In genomic region chr7:128309921-128310320, GRCh38 we compare ENCODE assay signal across 24 cellular contexts. TPM values are rescaled to one million over a fixed set of nuclear protein-coding genes. Genes with fewer than 3 reads are reported as not detected.
"Had no signal": no experiment of that assay in that cellular context is flagged by ENCODE, and none has a peak within 500 bp of the region (broad histone marks: within the 10 kb centered on the region; RNA-seq: fewer than 3 reads in every experiment).

No MANE protein-coding gene starts in this region.

- H3K27ac ChIP-seq: SK-N-MC, VCaP had no signal

- H3K27me3 Mint-ChIP-seq: activated CD8-positive, alpha-beta memory T cell treated with anti-CD3 and anti-CD28 coated beads, Interleukin-2, amount 10 ng/mL, durations not matched to agents 7 days and 5 days; activated T-cell treated with anti-CD3 and anti-CD28 coated beads, Interleukin-2, amount 50 U/mL, for 24 hours had no signal

- H3K4me3 ChIP-seq: SK-N-MC had no signal

- DNase-seq: activated CD4-positive, CD25-positive, alpha-beta regulatory T cell; activated CD8-positive, alpha-beta memory T cell treated with anti-CD3 and anti-CD28 coated beads, Interleukin-2, amount 10 ng/mL, durations not matched to agents 7 days and 5 days; activated effector memory CD4-positive, alpha-beta T cell treated with anti-CD3 and anti-CD28 coated beads, Interleukin-2, amount 50 U/mL, for 16 hours; activated naive CD4-positive, alpha-beta T cell treated with Interleukin-2 at 50 U/mL for 16 hours; activated T-cell treated with anti-CD3 and anti-CD28 coated beads, Interleukin-2, amount 50 U/mL, for 24 hours; anterior cingulate cortex; cerebellar nuclear complex; Kasumi-1; NCI-H146; NCI-H187 treated with DMSO at 0.1 percent for 48 hours; NCI-H2081 treated with DMSO at 0.1 percent for 48 hours; NCI-H2171; NCI-H345; NCI-H510A; NCI-H526 treated with DMSO at 0.1 percent for 48 hours; NCI-H82; RPMI8226; T-helper 1 cell had no signal

- H3K9me3 Mint-ChIP-seq: activated naive CD4-positive, alpha-beta T cell treated with anti-CD3 and anti-CD28 coated beads, Interleukin-2, amount 50 U/mL, for 72 hours; activated T-cell treated with anti-CD3 and anti-CD28 coated beads, Interleukin-2, amount 50 U/mL, for 24 hours; activated T-helper 1 cell treated with anti-CD3 and anti-CD28 coated beads, Interleukin-12 subunit alpha, Interleukin-12 subunit beta, Interleukin-2, Interleukin-4 antibody, amounts not matched to agents 30 ng/mL and 10 ng/mL and 1 ng/mL, durations not matched to agents 14 hours and 24 hours and 36 hours had no signal

- ATAC-seq: activated CD8-positive, alpha-beta memory T cell treated with anti-CD3 and anti-CD28 coated beads, Interleukin-2, amount 10 ng/mL, durations not matched to agents 7 days and 5 days; activated naive CD4-positive, alpha-beta T cell treated with anti-CD3 and anti-CD28 coated beads, Interleukin-2, amount 50 U/mL, for 72 hours; Right ventricle myocardium inferior had no signal

- H3K27ac Mint-ChIP-seq: activated CD8-positive, alpha-beta memory T cell treated with anti-CD3 and anti-CD28 coated beads, Interleukin-2, amount 10 ng/mL, durations not matched to agents 7 days and 5 days; activated T-cell treated with anti-CD3 and anti-CD28 coated beads, Interleukin-2, amount 50 U/mL, for 24 hours; activated T-helper 1 cell treated with anti-CD3 and anti-CD28 coated beads, Interleukin-12 subunit alpha, Interleukin-12 subunit beta, Interleukin-2, Interleukin-4 antibody, amounts not matched to agents 30 ng/mL and 10 ng/mL and 1 ng/mL, durations not matched to agents 14 hours and 24 hours and 36 hours had no signal

- H3K4me3 Mint-ChIP-seq: activated CD8-positive, alpha-beta memory T cell treated with anti-CD3 and anti-CD28 coated beads, Interleukin-2, amount 10 ng/mL, durations not matched to agents 7 days and 5 days; activated T-cell treated with anti-CD3 and anti-CD28 coated beads, Interleukin-2, amount 50 U/mL, for 24 hours; activated T-helper 1 cell treated with anti-CD3 and anti-CD28 coated beads, Interleukin-12 subunit alpha, Interleukin-12 subunit beta, Interleukin-2, Interleukin-4 antibody, amounts not matched to agents 30 ng/mL and 10 ng/mL and 1 ng/mL, durations not matched to agents 14 hours and 24 hours and 36 hours had no signal

RNA-seq across cellular contexts. Expression of gene PRRT4, which starts 51.6 kb away (rescaled TPM):
- total RNA-seq: OCI-LY7 had no signal
